12 cellular contexts compared by ENCODE assay signal in the genomic region with DNA sequence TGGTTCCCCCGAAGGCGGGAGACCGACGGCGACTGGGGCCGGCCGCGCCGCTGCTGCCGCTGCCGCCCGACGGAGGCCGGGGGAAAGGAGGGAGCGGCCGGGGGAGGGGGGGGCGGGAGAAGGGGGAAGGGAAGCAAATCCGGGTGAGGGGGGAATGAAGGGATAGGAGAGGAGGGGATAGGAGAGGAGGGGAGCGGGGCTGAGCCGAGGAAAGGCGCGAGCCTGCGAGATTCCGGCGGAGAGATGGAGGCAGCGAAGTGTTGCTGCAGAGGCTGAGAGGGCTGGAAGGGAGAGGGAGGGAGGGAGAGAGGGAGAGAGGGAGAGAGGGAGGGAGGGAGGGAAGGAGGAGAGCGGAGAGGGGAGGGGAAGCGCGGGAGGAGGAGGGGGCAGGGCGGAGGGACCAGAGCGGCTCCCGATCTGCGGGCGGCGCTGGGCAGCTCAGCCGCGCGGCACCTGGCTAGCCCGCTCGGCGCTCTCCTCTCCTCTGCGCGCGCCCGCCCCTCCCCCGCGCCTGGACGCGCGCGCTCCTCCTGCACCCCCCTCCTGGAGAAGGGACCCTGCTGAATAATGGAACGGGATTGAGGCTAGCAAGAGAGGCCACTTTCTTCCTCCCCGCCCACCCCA. TPM values are rescaled to one million over a fixed set of nuclear protein-coding genes. Genes with fewer than 3 reads are reported as not detected.
DNase-seq lines count a peak whose midpoint lies in the region; ATAC-seq and TF ChIP-seq lines count a peak whose summit lies in the region.
"Had no signal": no experiment of that assay in that cellular context is flagged by ENCODE, and none has a peak within 500 bp of the region (broad histone marks: within the 10 kb centered on the region; RNA-seq: fewer than 3 reads in every experiment).

No MANE protein-coding gene starts in this region.

- no peaks in the 10 kb centered on the region for H4K20me1 ChIP-seq in OCI-LY7 (ENCODE audit: insufficient read depth, low read length)

- H3K27ac ChIP-seq in muscle layer of colon (ENCODE audit: low read depth, low read length): peak overlapping the region; percentile 63
- no peak overlapping the region for H3K27ac ChIP-seq in OCI-LY7 (ENCODE audit: low read depth, low read length, poor library complexity, severe bottlenecking)
- H3K27ac ChIP-seq: skin epidermis had no signal

- no peaks in the 10 kb centered on the region for H3K79me2 ChIP-seq in OCI-LY7 (ENCODE audit: insufficient read depth, low read depth, low read length)

- peak overlapping the region; percentile 93 to 97 (median 94) for H3K4me3 Mint-ChIP-seq in brain

- peaks cover 3% of the 10 kb centered on the region for H3K27me3 Mint-ChIP-seq in brain

- H3K4me1 ChIP-seq in muscle layer of colon (ENCODE audit: insufficient read depth, low read length) (peaks cover 33% of the 10 kb centered on the region), OCI-LY7 (ENCODE audit: insufficient read depth, low read length, poor library complexity, severe bottlenecking) (peaks cover 8% of the 10 kb centered on the region)

- DNase-seq in AG20443 (ENCODE audit: low spot score) (peak; percentile 35), LNCaP clone FGC (ENCODE audit: low read depth) (no peak), NCI-H187 treated with DMSO at 0.1 percent for 48 hours (lab: John Stamatoyannopoulos, UW) (no peak), OCI-LY7 (ENCODE audit: low spot score) (no peak)
- DNase-seq: activated CD8-positive, alpha-beta memory T cell treated with anti-CD3 and anti-CD28 coated beads, Interleukin-2, amount 50 U/mL, for 4 hours had no signal

- CTCF ChIA-PET in OCI-LY7 (lab: Charles Lee; ENCODE audit: unreplicated experiment): no interaction called here

- no peaks in the 10 kb centered on the region for H3K9me3 Mint-ChIP-seq in brain

- no peaks in the 10 kb centered on the region for H3K36me3 ChIP-seq in muscle layer of colon (ENCODE audit: insufficient read depth, low read length)
- no peaks in the 10 kb centered on the region for H3K36me3 ChIP-seq in OCI-LY7 (ENCODE audit: insufficient read depth, low read length)

- peaks cover 40% of the 10 kb centered on the region for H3K4me1 Mint-ChIP-seq in brain

- H3K9ac ChIP-seq in muscle layer of colon (ENCODE audit: low read length): no peak overlapping the region

- POLR2A ChIA-PET in OCI-LY7 (lab: Charles Lee): no interaction called here

- no TSS peak for BruUV-seq in OCI-LY7 (replicated peaks; lab: Mats Ljungman, UMichigan)

- H3K4me2 ChIP-seq in OCI-LY7 (ENCODE audit: low read length): no peak overlapping the region

- TF ChIP-seq CTCF in LNCaP clone FGC (IDR thresholded peaks at IDR 0.05; ENCODE audit: control insufficient read depth, extremely low read depth, insufficient read depth) (peak; percentile 20; the same call in 1 of the 2 replicates), brain (conservative IDR thresholded peaks at IDR 0.05) (no peak), OCI-LY7 (conservative IDR thresholded peaks at IDR 0.05; ENCODE audit: low read length) (no peak)

- ATAC-seq in HG03432 (IDR thresholded peaks at IDR 0.05; ENCODE audit: unreplicated experiment) (no peak), GM19023 (IDR thresholded peaks at IDR 0.05; ENCODE audit: unreplicated experiment) (no peak)

- H3K9me3 ChIP-seq in muscle layer of colon (ENCODE audit: low read length): no peaks in the 10 kb centered on the region
- H3K9me3 ChIP-seq in OCI-LY7 (ENCODE audit: low read length): no peaks in the 10 kb centered on the region

- H3K4me3 ChIP-seq in LNCaP clone FGC (ENCODE audit: low read depth, low read length) (no peak overlapping the region), muscle layer of colon (ENCODE audit: low read depth in 1 of 2, low read length in 2 of 2) (peak overlapping the region in 1 of 2 donors; percentile 77), OCI-LY7 (ENCODE audit: low read depth, low read length, poor library complexity, severe bottlenecking) (no peak overlapping the region)

- H3K27ac Mint-ChIP-seq in brain: peak overlapping the region; percentile 66 to 99 (median 96)

- peaks cover 0 to 6% of the 10 kb centered on the region in 2 donors for H3K27me3 ChIP-seq in muscle layer of colon (ENCODE audit: control insufficient read depth in 1 of 2, insufficient read depth in 2 of 2, low read length in 2 of 2)

- intact Hi-C loops in OCI-LY7 (cut with micrococcal nuclease; ENCODE audit: unreplicated experiment): no loop called here

- H3K9me2 ChIP-seq in OCI-LY7 (ENCODE audit: insufficient read depth, low read length): no peaks in the 10 kb centered on the region

- no peak overlapping the region for H2AFZ ChIP-seq in OCI-LY7 (ENCODE audit: low read length)

- no peaks in the 10 kb centered on the region for H3K36me3 Mint-ChIP-seq in brain

RNA-seq across cellular contexts. Expression of a gene that starts 52.4 kb away (rescaled TPM):
- not detected for polyA plus RNA-seq in brain (ENCODE audit: insufficient read depth, low read depth, low replicate concordance)
- not detected in 2 replicates for total RNA-seq in OCI-LY7 (2014; rRNA removed; shearing (Covaris generic))
- total RNA-seq in OCI-LY7 (2022): not detected in 2 replicates
- total RNA-seq: epithelial cell of proximal tubule, NCI-H460 had no signal
